12 cellular contexts compared by ENCODE assay signal in genomic region chr12:53063708-53064612, GRCh38. TPM values are rescaled to one million over a fixed set of nuclear protein-coding genes. Genes with fewer than 3 reads are reported as not detected.
DNase-seq lines count a peak whose midpoint lies in the region; ATAC-seq and TF ChIP-seq lines count a peak whose summit lies in the region.
"Had no signal": no experiment of that assay in that cellular context is flagged by ENCODE, and none has a peak within 500 bp of the region (broad histone marks: within the 10 kb centered on the region; RNA-seq: fewer than 3 reads in every experiment).

No MANE protein-coding gene starts in this region.

- TF ChIP-seq EP300 in transverse colon (IDR thresholded peaks at IDR 0.05; ENCODE audit: low read depth) = no peak

- DNase-seq in NCI-H2196 (lab: John Stamatoyannopoulos, UW; ENCODE audit: unreplicated experiment) = peak; percentile 35
- DNase-seq in NCI-H2196 treated with DMSO at 0.1 percent for 48 hours (lab: John Stamatoyannopoulos, UW; ENCODE audit: unreplicated experiment) = no peak
- peak; percentile 56 for DNase-seq in chondrocyte (ENCODE audit: low spot score)
- no peak for DNase-seq in lower lobe of right lung
- peak; percentile 22 for DNase-seq in transverse colon
- DNase-seq in stimulated activated naive CD4-positive, alpha-beta T cell treated with Interleukin-2 at 50 U/mL for 16 hours (lab: John Stamatoyannopoulos, UW) = no peak
- no peak for DNase-seq in GM10248 (ENCODE audit: extremely low spot score)
- DNase-seq: activated naive CD4-positive, alpha-beta T cell treated with anti-CD3 and anti-CD28 coated beads for 36 hours; small intestine had no signal

- H3K27me3 ChIP-seq in lower lobe of right lung (ENCODE audit: low read depth) (no peaks in the 10 kb centered on the region), transverse colon (no peaks in the 10 kb centered on the region)

- H3K36me3 ChIP-seq in lower lobe of right lung = peaks cover 99% of the 10 kb centered on the region
- H3K36me3 ChIP-seq in transverse colon = peaks cover 0 to 10% (median 0%) of the 10 kb centered on the region in 4 donors

- CTCF ChIA-PET in GM10248 (lab: Yijun Ruan, JAX) = interaction anchor here (1.0 to 14.8 kb wide), 6 partner anchors 8 to 257 kb away, joined by 3 to 294 read pairs (median 72); partner anchors contain the start of genes IGFBP6, SOAT2, SPRYD3 and TNS2

- peaks cover 53% of the 10 kb centered on the region for H3K4me1 ChIP-seq in lower lobe of right lung
- peaks cover 6 to 28% (median 18%) of the 10 kb centered on the region in 4 donors for H3K4me1 ChIP-seq in transverse colon

- peaks cover 76% of the 10 kb centered on the region for H3K4me1 Mint-ChIP-seq in chondrocyte (ENCODE audit: low read depth)

- H3K27ac Mint-ChIP-seq in chondrocyte (ENCODE audit: unreplicated experiment) = peak overlapping the region; percentile 97
- H3K27ac Mint-ChIP-seq: activated naive CD4-positive, alpha-beta T cell treated with anti-CD3 and anti-CD28 coated beads for 36 hours; T-helper 1 cell treated with Interleukin-12 subunit alpha and Interleukin-12 subunit beta and Interleukin-4 antibody, amounts not matched to agents 30 μg/mL and 1 μg/mL, for 36 hours had no signal

- H3K4me3 Mint-ChIP-seq in chondrocyte (ENCODE audit: unreplicated experiment) = peak overlapping the region; percentile 28
- H3K4me3 Mint-ChIP-seq: activated naive CD4-positive, alpha-beta T cell treated with anti-CD3 and anti-CD28 coated beads for 36 hours; T-helper 1 cell treated with Interleukin-12 subunit alpha and Interleukin-12 subunit beta and Interleukin-4 antibody, amounts not matched to agents 30 μg/mL and 1 μg/mL, for 36 hours had no signal

- 75% methylated on average over 13 of the region's 13 CpGs; no CpG with 5 or more reads in 1 of the 2 donors for WGBS in transverse colon (ENCODE audit: low coverage in 1 of 2), 2 donors

- peaks cover 24% of the 10 kb centered on the region for H3K36me3 Mint-ChIP-seq in chondrocyte (ENCODE audit: low read depth)

- POLR2A ChIA-PET in GM10248 (lab: Yijun Ruan, JAX) = interaction anchor here (0.9 to 1.2 kb wide), 2 partner anchors 8 to 15 kb away, joined by 3 to 8 read pairs; partner anchors contain the start of gene SPRYD3

- intact Hi-C loops in lower lobe of right lung (cut with DNase I) = no loop called here
- intact Hi-C loops in transverse colon (cut with DNase I; ENCODE audit: low total_unique reads) = loop anchor here (1.0 to 10.0 kb wide), 3 partner anchors 37 to 221 kb away; no protein-coding TSS in a partner anchor

- H3K27me3 Mint-ChIP-seq in chondrocyte (ENCODE audit: low read depth) = no peaks in the 10 kb centered on the region

- TF ChIP-seq POLR2A in transverse colon (IDR thresholded peaks at IDR 0.05) (no peak), GM18505 (IDR thresholded peaks at IDR 0.05; ENCODE audit: borderline replicate concordance, extremely low read depth, insufficient read depth, insufficient read length) (no peak)

- TF ChIP-seq CTCF in chondrocyte (IDR thresholded peaks at IDR 0.05) (peak; percentile 25), lower lobe of right lung (IDR thresholded peaks at IDR 0.05) (no peak), transverse colon (IDR thresholded peaks at IDR 0.05) (no peak), GM10248 (IDR thresholded peaks at IDR 0.05; ENCODE audit: control extremely low read depth, extremely low read depth, low read depth, missing control alignments) (no peak)

- H3K9me3 Mint-ChIP-seq in chondrocyte (ENCODE audit: low read depth) = no peaks in the 10 kb centered on the region
- H3K9me3 Mint-ChIP-seq: activated naive CD4-positive, alpha-beta T cell treated with anti-CD3 and anti-CD28 coated beads for 36 hours; T-helper 1 cell treated with Interleukin-12 subunit alpha and Interleukin-12 subunit beta and Interleukin-4 antibody, amounts not matched to agents 30 μg/mL and 1 μg/mL, for 36 hours had no signal

- ATAC-seq in lower lobe of right lung (no peak), GM18505 (IDR thresholded peaks at IDR 0.05; ENCODE audit: unreplicated experiment) (no peak)
- ATAC-seq: GM12878 had no signal

- H3K4me3 ChIP-seq in lower lobe of right lung (no peak overlapping the region), transverse colon (no peak overlapping the region)
- H3K4me3 ChIP-seq: GM12878 had no signal

- in situ Hi-C loops in transverse colon (cut with MboI; ENCODE audit: low pct_ligation_motif_present in 1 of 4, low pct_unique_long_range_greater_than_20kb in 1 of 4, low sequenced_read_pairs in 3 of 4) = loop anchor here in 3 of 4 donors (10.0 to 25.0 kb wide), 3 partner anchors 121 to 223 kb away; partner anchors contain the start of genes CSAD (in 2 of the 3), ZNF740 (in 2 of the 3), MYG1 (in 1 of the 3) and PFDN5 (in 1 of the 3)

- H3K9me3 ChIP-seq in lower lobe of right lung (no peaks in the 10 kb centered on the region), transverse colon (no peaks in the 10 kb centered on the region)

- H3K27ac ChIP-seq in lower lobe of right lung (peak overlapping the region; percentile 24), transverse colon (peak overlapping the region; percentile 36 to 68 (median 52))

RNA-seq across cellular contexts. Expression of gene TNS2, which starts 14.1 kb away (rescaled TPM):
- 104 to 107 TPM (median 105 TPM) in 3 replicates for total RNA-seq in chondrocyte
- 186 TPM for total RNA-seq in lower lobe of right lung
- 100 to 1,000 TPM in 2 of 4 donors, 10 to 100 TPM in 2; 48.2 to 397 (median 169) TPM for total RNA-seq in transverse colon

RNA-seq across cellular contexts. Expression of gene SPRYD3, which starts 15.2 kb away (rescaled TPM):
- total RNA-seq in chondrocyte (37.1 to 40.2 TPM (median 38.5 TPM) in 3 replicates), lower lobe of right lung (47.9 TPM), transverse colon (10 to 100 TPM; 10.1 to 27.0 (median 21.9) TPM)

RNA-seq across cellular contexts. Expression of gene IGFBP6, which starts 33.5 kb away (rescaled TPM):
- total RNA-seq in chondrocyte (7.0 to 10.0 TPM (median 8.9 TPM) in 3 replicates), lower lobe of right lung (58.5 TPM), transverse colon (100 to 1,000 TPM in 1 of 4 donors, 10 to 100 TPM in 3; 38.5 to 106 (median 94.5) TPM)

RNA-seq across cellular contexts. Expression of gene SOAT2, which starts 39.3 kb away (rescaled TPM):
- total RNA-seq in chondrocyte (not detected in 3 replicates), lower lobe of right lung (not detected), transverse colon (under 1 TPM in 1 of 4 donors, not detected in 3; 0.41 TPM)

RNA-seq across cellular contexts. Expression of gene EIF4B, which starts 57.7 kb away (rescaled TPM):
- total RNA-seq in chondrocyte (270 to 336 TPM (median 323 TPM) in 3 replicates), lower lobe of right lung (453 TPM), transverse colon (100 to 1,000 TPM; 175 to 383 (median 261) TPM)

Comparison
In these comparisons a context has a peak if more than half of its experiments do, and no peak if none do; other contexts are left out.
1. DNase-seq: peak in NCI-H2196 (single experiment), chondrocyte (single experiment) and transverse colon (single experiment); none in NCI-H2196 treated with DMSO at 0.1 percent for 48 hours (single experiment), lower lobe of right lung (single experiment), stimulated activated naive CD4-positive, alpha-beta T cell treated with Interleukin-2 at 50 U/mL for 16 hours (single experiment) and GM10248 (single experiment).